Comparison of ENCODE assay signal across 8 cellular contexts in genomic region chr13:95644611-95645052, GRCh38. TPM values are rescaled to one million over a fixed set of nuclear protein-coding genes. Genes with fewer than 3 reads are reported as not detected.
DNase-seq lines count a peak whose midpoint lies in the region; ATAC-seq, FAIRE-seq and TF ChIP-seq lines count a peak whose summit lies in the region.

Gene DZIP1 (minus strand): TSS chr13:95644706. CDS start chr13:95642029, 2,677 bp downstream.

- WGBS in esophagus squamous epithelium, 2 donors = 3 to 13% methylated on average over 3 to 26 of the region's 30 CpGs

- peaks cover 10 to 42% (median 11%) of the 10 kb centered on the region in 3 donors for H3K4me1 ChIP-seq in esophagus squamous epithelium
- peaks cover 0 to 22% (median 18%) of the 10 kb centered on the region in 4 donors for H3K4me1 ChIP-seq in tibial artery

- DNase-seq in Daoy (ENCODE audit: low read depth) (peak; percentile 89), NCI-H1417 treated with DMSO at 0.1 percent for 48 hours (lab: John Stamatoyannopoulos, UW) (peak; percentile 64), esophagus squamous epithelium (lab: John Stamatoyannopoulos, UW) (no peak), midbrain (lab: John Stamatoyannopoulos, UW) (peak; percentile 76), tibial artery (peak; percentile 57 to 79), HT-29 (ENCODE audit: low spot score) (no peak)

- TF ChIP-seq POLR2A in esophagus squamous epithelium (IDR thresholded peaks at IDR 0.05) = peak in 1 of 4 donors; percentile 15

- H3K4me3 ChIP-seq in esophagus squamous epithelium (peak within 1 kb of the TSS; percentile 47 to 74 (median 57)), tibial artery (peak within 1 kb of the TSS; percentile 70 to 88)

- FAIRE-seq in TTC549 (lab: Jason Lieb, UNC) = peak; percentile 58

- peak; percentile 83 for ATAC-seq in GM21515 (IDR thresholded peaks at IDR 0.05; ENCODE audit: unreplicated experiment)

- H3K27ac ChIP-seq in esophagus squamous epithelium (peak within 1 kb of the TSS; percentile 33 to 82 (median 75)), tibial artery (peak within 1 kb of the TSS; percentile 76 to 80)

- TF ChIP-seq CTCF in esophagus squamous epithelium (IDR thresholded peaks at IDR 0.05) = no peak
- TF ChIP-seq CTCF in tibial artery (IDR thresholded peaks at IDR 0.05) = no peak

- intact Hi-C loops in esophagus squamous epithelium (cut with DNase I) (no loop called here), tibial artery (cut with DNase I; ENCODE audit: low total_unique reads) (no loop called here)

- H3K9me3 ChIP-seq in esophagus squamous epithelium (no peaks in the 10 kb centered on the region), tibial artery (no peaks in the 10 kb centered on the region)

- H3K36me3 ChIP-seq in esophagus squamous epithelium (no peaks in the 10 kb centered on the region), tibial artery (no peaks in the 10 kb centered on the region)

- H3K27me3 ChIP-seq in esophagus squamous epithelium = peaks cover 0 to 41% (median 0%) of the 10 kb centered on the region in 4 donors
- H3K27me3 ChIP-seq in tibial artery = no peaks in the 10 kb centered on the region

RNA-seq across cellular contexts. Expression of gene DZIP1, which starts in this region (rescaled TPM):
- total RNA-seq in Daoy (2014; rRNA removed; shearing (Covaris generic)) = 8.7 and 14.1 TPM in 2 replicates
- total RNA-seq in esophagus squamous epithelium = 10 to 100 TPM in 1 of 4 donors, 1 to 10 TPM in 3; 2.9 to 12.8 (median 7.0) TPM
- not detected in 2 replicates for total RNA-seq in HT-29 (2014; rRNA removed; shearing (Covaris generic))

Comparison
In these comparisons a context has a peak if more than half of its experiments do, and no peak if none do; other contexts are left out.
1. DNase-seq: peak in Daoy (single experiment), NCI-H1417 treated with DMSO at 0.1 percent for 48 hours (single experiment), midbrain (single experiment) and tibial artery (2 of 2); none in esophagus squamous epithelium (single experiment) and HT-29 (single experiment).